In genomic region chr10:48579251-48579960, GRCh38 we compare ENCODE assay signal across 14 cellular contexts. TPM values are rescaled to one million over a fixed set of nuclear protein-coding genes. Genes with fewer than 3 reads are reported as not detected.
A peak's percentile ranks its signal among the peaks of the same experiment; 100 is the strongest.
DNase-seq lines count a peak whose midpoint lies in the region; ATAC-seq and TF ChIP-seq lines count a peak whose summit lies in the region.
"Had no signal": no experiment of that assay in that cellular context is flagged by ENCODE, and none has a peak within 500 bp of the region (broad histone marks: within the 10 kb centered on the region; RNA-seq: fewer than 3 reads in every experiment).

No MANE protein-coding gene starts in this region.

- H3K36me3 ChIP-seq in brain microvascular endothelial cell (replicated peaks): peaks cover 29% of the 10 kb centered on the region
- H3K36me3 ChIP-seq: spleen had no signal

- no peaks in the 10 kb centered on the region for H3K9me3 Mint-ChIP-seq in stimulated activated memory B cell treated with anti-CD40 and anti-IgM and Interleukin-4, amounts not matched to agents 10 μg/mL and 1 μg/mL and 100 μg/mL, for 72 hours
- H3K9me3 Mint-ChIP-seq in naive thymus-derived CD8-positive, alpha-beta T cell: peaks cover 0 to 3% (median 0%) of the 10 kb centered on the region in 9 donors
- H3K9me3 Mint-ChIP-seq: type B pancreatic cell had no signal

- ATAC-seq in stimulated activated memory B cell treated with anti-CD40 and anti-IgM and Interleukin-4, amounts not matched to agents 10 μg/mL and 1 μg/mL and 100 μg/mL, for 72 hours: no peak
- ATAC-seq in naive thymus-derived CD8-positive, alpha-beta T cell: no peak

- peaks cover 13% of the 10 kb centered on the region for H3K36me3 Mint-ChIP-seq in stimulated activated memory B cell treated with anti-CD40 and anti-IgM and Interleukin-4, amounts not matched to agents 10 μg/mL and 1 μg/mL and 100 μg/mL, for 72 hours
- no peaks in the 10 kb centered on the region for H3K36me3 Mint-ChIP-seq in naive thymus-derived CD8-positive, alpha-beta T cell
- H3K36me3 Mint-ChIP-seq: type B pancreatic cell had no signal

- H3K27ac ChIP-seq in brain microvascular endothelial cell: no peak overlapping the region
- H3K27ac ChIP-seq: spleen had no signal

- H3K4me1 Mint-ChIP-seq in stimulated activated memory B cell treated with anti-CD40 and anti-IgM and Interleukin-4, amounts not matched to agents 10 μg/mL and 1 μg/mL and 100 μg/mL, for 72 hours: peaks cover 69% of the 10 kb centered on the region
- H3K4me1 Mint-ChIP-seq in naive thymus-derived CD8-positive, alpha-beta T cell: peaks cover 0 to 48% (median under 1%) of the 10 kb centered on the region in 4 donors

- peak; percentile 4 for DNase-seq in activated CD8-positive, alpha-beta memory T cell treated with anti-CD3 and anti-CD28 coated beads for 24 hours
- DNase-seq in activated CD8-positive, alpha-beta memory T cell treated with anti-CD3 and anti-CD28 coated beads, Interleukin-2, amount 50 U/mL, for 48 hours: no peak
- DNase-seq in brain microvascular endothelial cell: peak; percentile 11
- DNase-seq in islet precursor cell: peak; percentile 71
- no peak for DNase-seq in SHP77 (lab: John Stamatoyannopoulos, UW)
- DNase-seq in NCI-H1417 (lab: John Stamatoyannopoulos, UW): no peak
- DNase-seq in naive thymus-derived CD8-positive, alpha-beta T cell: no peak
- DNase-seq: 8988T, amniotic stem cell, DMS79, NCI-H510A, spleen had no signal

- H3K27ac Mint-ChIP-seq in stimulated activated memory B cell treated with anti-CD40 and anti-IgM and Interleukin-4, amounts not matched to agents 10 μg/mL and 1 μg/mL and 100 μg/mL, for 72 hours: peak overlapping the region; percentile 97
- H3K27ac Mint-ChIP-seq in naive thymus-derived CD8-positive, alpha-beta T cell: no peak overlapping the region
- H3K27ac Mint-ChIP-seq: type B pancreatic cell had no signal

- no peaks in the 10 kb centered on the region for H3K27me3 ChIP-seq in brain microvascular endothelial cell (replicated peaks)

- TF ChIP-seq CTCF in brain microvascular endothelial cell (IDR thresholded peaks at IDR 0.05; ENCODE audit: low read depth, low read length, missing control alignments): no peak

- POLR2A ChIA-PET in naive thymus-derived CD8-positive, alpha-beta T cell (lab: Charles Lee): no interaction called here

- H3K27me3 Mint-ChIP-seq in stimulated activated memory B cell treated with anti-CD40 and anti-IgM and Interleukin-4, amounts not matched to agents 10 μg/mL and 1 μg/mL and 100 μg/mL, for 72 hours: no peaks in the 10 kb centered on the region
- peaks cover 4 to 38% (median 22%) of the 10 kb centered on the region in 5 donors for H3K27me3 Mint-ChIP-seq in naive thymus-derived CD8-positive, alpha-beta T cell

- H3K4me3 ChIP-seq in brain microvascular endothelial cell (ENCODE audit: low read depth, low read length): no peak overlapping the region
- H3K4me3 ChIP-seq: spleen had no signal

- in situ Hi-C loops in brain microvascular endothelial cell (cut with HindIII; ENCODE audit: low pct_ligation_motif_present, low sequenced_read_pairs): no loop called here

- H3K4me3 Mint-ChIP-seq in stimulated activated memory B cell treated with anti-CD40 and anti-IgM and Interleukin-4, amounts not matched to agents 10 μg/mL and 1 μg/mL and 100 μg/mL, for 72 hours: no peak overlapping the region
- no peak overlapping the region for H3K4me3 Mint-ChIP-seq in naive thymus-derived CD8-positive, alpha-beta T cell
- H3K4me3 Mint-ChIP-seq: type B pancreatic cell had no signal

RNA-seq across cellular contexts. Expression of gene ARHGAP22, which starts 25.5 kb away (rescaled TPM):
- under 1 TPM in 1 of 2 experiments, not detected in 1; 0.88 TPM for total RNA-seq in naive thymus-derived CD8-positive, alpha-beta T cell
- not detected for polyA plus RNA-seq in naive thymus-derived CD8-positive, alpha-beta T cell

Comparison
In these comparisons a context has a peak if more than half of its experiments do, and no peak if none do; other contexts are left out.
1. DNase-seq: peak in activated CD8-positive, alpha-beta memory T cell treated with anti-CD3 and anti-CD28 coated beads for 24 hours (single experiment), brain microvascular endothelial cell (single experiment) and islet precursor cell (single experiment); none in activated CD8-positive, alpha-beta memory T cell treated with anti-CD3 and anti-CD28 coated beads, Interleukin-2, amount 50 U/mL, for 48 hours (single experiment), SHP77 (0 of 2), NCI-H1417 (0 of 3) and naive thymus-derived CD8-positive, alpha-beta T cell (0 of 10).